27 cellular contexts compared by ENCODE assay signal in genomic region chr1:6888870-6889269, GRCh38.
"Had no signal": no experiment of that assay in that cellular context is flagged by ENCODE, and none has a peak within 500 bp of the region (broad histone marks: within the 10 kb centered on the region; RNA-seq: fewer than 3 reads in every experiment).

No MANE protein-coding gene starts in this region.

- H3K9me3 ChIP-seq: esophagus muscularis mucosa, gastrocnemius medialis, heart left ventricle had no signal

- FAIRE-seq: bronchial epithelial cell had no signal

- H3K36me3 ChIP-seq: brain microvascular endothelial cell, gastrocnemius medialis, WERI-Rb-1 had no signal

- H3K27me3 ChIP-seq: brain microvascular endothelial cell, dorsolateral prefrontal cortex, esophagus muscularis mucosa, foreskin keratinocyte, gastrocnemius medialis, heart left ventricle had no signal

- H3K27ac ChIP-seq: brain microvascular endothelial cell, coronary artery, esophagus muscularis mucosa, foreskin keratinocyte, gastrocnemius medialis, heart left ventricle, WERI-Rb-1 had no signal

- H3K4me3 ChIP-seq: coronary artery, dorsolateral prefrontal cortex, esophagus muscularis mucosa, gastrocnemius medialis, heart left ventricle had no signal

- ATAC-seq: activated CD4-positive, CD25-positive, alpha-beta regulatory T cell treated with anti-CD3 and anti-CD28 coated beads, Interleukin-2, amount 50 U/mL, for 24 hours; activated CD8-positive, alpha-beta T cell treated with anti-CD3 and anti-CD28 coated beads for 36 hours; activated T-cell treated with anti-CD3 and anti-CD28 coated beads, Interleukin-2, amount 50 U/mL, for 4 hours; foreskin keratinocyte; gastrocnemius medialis; heart left ventricle; T-helper 17 cell had no signal

- H3K4me1 ChIP-seq: foreskin keratinocyte, gastrocnemius medialis had no signal

- DNase-seq: activated B cell treated with CpG ODN at 0.5 μM for 24 hours; activated CD4-positive, alpha-beta T cell treated with anti-CD3 and anti-CD28 coated beads for 48 hours; activated CD4-positive, alpha-beta T cell treated with anti-CD3 and anti-CD28 coated beads, Interleukin-2, amount 50 U/mL, for 1 hour; activated CD4-positive, alpha-beta T cell treated with anti-CD3 and anti-CD28 coated beads, Interleukin-2, amount 50 U/mL, for 48 hours; activated CD8-positive, alpha-beta memory T cell treated with anti-CD3 and anti-CD28 coated beads for 24 hours; activated CD8-positive, alpha-beta T cell treated with anti-CD3 and anti-CD28 coated beads for 36 hours; activated gamma-delta T cell; activated naive CD4-positive, alpha-beta T cell; activated naive CD4-positive, alpha-beta T cell treated with anti-CD3 and anti-CD28 coated beads, Interleukin-2, amount 50 U/mL, for 16 hours; activated T-cell treated with anti-CD3 and anti-CD28 coated beads, Interleukin-2, amount 50 U/mL, for 4 hours; amniotic stem cell; anterior cingulate cortex; brain microvascular endothelial cell; dorsolateral prefrontal cortex; effector memory CD4-positive, alpha-beta T cell; endodermal cell; foreskin keratinocyte; gastrocnemius medialis; glutamatergic neuron; heart left ventricle; T-helper 17 cell; T1000; WERI-Rb-1 had no signal
